ENCODE assay signal across 20 cellular contexts in the genomic region with DNA sequence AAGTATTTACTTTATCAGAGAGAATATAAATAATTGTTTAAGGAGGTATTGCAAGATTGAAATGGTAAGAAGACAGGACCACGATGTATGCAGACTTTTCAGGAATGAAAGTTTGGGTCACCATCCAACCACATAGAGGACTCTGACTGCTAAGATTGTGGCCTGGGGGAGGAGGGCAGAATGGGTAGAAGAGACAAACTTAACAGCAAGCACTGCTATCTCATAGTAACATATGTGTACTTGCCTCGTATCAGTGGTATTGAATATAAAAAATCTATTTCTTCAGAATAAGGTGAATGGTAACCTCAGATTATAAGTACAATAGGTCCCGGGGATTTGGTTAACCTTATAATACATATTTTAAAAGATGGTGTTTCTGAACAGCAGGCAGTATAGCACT. TPM values are rescaled to one million over a fixed set of nuclear protein-coding genes. Genes with fewer than 3 reads are reported as not detected.
"Had no signal": no experiment of that assay in that cellular context is flagged by ENCODE, and none has a peak within 500 bp of the region (broad histone marks: within the 10 kb centered on the region; RNA-seq: fewer than 3 reads in every experiment).

No MANE protein-coding gene starts in this region.

- H3K27ac Mint-ChIP-seq: activated B cell treated with CpG ODN at 0.5 μM for 24 hours; activated naive CD8-positive, alpha-beta T cell treated with anti-CD3 and anti-CD28 coated beads, Interleukin-2, amount 50 U/mL, for 24 hours; endodermal cell; stimulated activated memory B cell treated with anti-CD40 and anti-IgM and Interleukin-4, amounts not matched to agents 10 μg/mL and 1 μg/mL and 100 μg/mL, for 72 hours; T-helper 17 cell had no signal

- H3K36me3 ChIP-seq: cardiac muscle cell had no signal

- H3K27me3 ChIP-seq: ascending aorta had no signal

- ATAC-seq: activated naive CD8-positive, alpha-beta T cell treated with anti-CD3 and anti-CD28 coated beads, Interleukin-2, amount 50 U/mL, for 24 hours; gastrocnemius medialis; heart left ventricle; left cardiac atrium; stimulated activated memory B cell treated with anti-CD40 and anti-IgM and Interleukin-4, amounts not matched to agents 10 μg/mL and 1 μg/mL and 100 μg/mL, for 72 hours; T-helper 17 cell had no signal

- H3K4me3 Mint-ChIP-seq: stimulated activated memory B cell treated with anti-CD40 and anti-IgM and Interleukin-4, amounts not matched to agents 10 μg/mL and 1 μg/mL and 100 μg/mL, for 72 hours; T-helper 17 cell had no signal

- H3K4me3 ChIP-seq: ascending aorta, cardiac muscle cell, dorsolateral prefrontal cortex, gastrocnemius medialis, heart left ventricle, transverse colon had no signal

- H3K27ac ChIP-seq: ascending aorta, cardiac muscle cell, dorsolateral prefrontal cortex, gastrocnemius medialis, heart left ventricle, transverse colon had no signal

- DNase-seq: activated B cell treated with CpG ODN at 0.5 μM for 24 hours; activated effector memory CD4-positive, alpha-beta T cell treated with anti-CD3 and anti-CD28 coated beads, Interleukin-2, amount 50 U/mL, for 16 hours; activated naive CD8-positive, alpha-beta T cell treated with anti-CD3 and anti-CD28 coated beads, Interleukin-2, amount 50 U/mL, for 24 hours; dorsolateral prefrontal cortex; endodermal cell; erythroblast; gastrocnemius medialis; heart left ventricle; left cardiac atrium; nucleus accumbens; substantia nigra; T-helper 17 cell; transverse colon had no signal

- H3K9me3 Mint-ChIP-seq: activated naive CD8-positive, alpha-beta T cell treated with anti-CD3 and anti-CD28 coated beads, Interleukin-2, amount 50 U/mL, for 24 hours had no signal

- H3K9me3 ChIP-seq: ascending aorta, gastrocnemius medialis, heart left ventricle, transverse colon had no signal

- H3K4me1 Mint-ChIP-seq: endodermal cell had no signal

RNA-seq across cellular contexts. Expression of a gene that starts 16.8 kb away (rescaled TPM):
- total RNA-seq: activated B cell treated with CpG ODN at 0.5 μM for 24 hours; activated CD4-positive, alpha-beta T cell treated with anti-CD3 and anti-CD28 coated beads, Interleukin-2, amount 10 ng/mL, durations not matched to agents 24 days and 14 days; activated CD8-positive, alpha-beta memory T cell treated with anti-CD3 and anti-CD28 coated beads for 36 hours; ascending aorta; cardiac muscle cell; dorsolateral prefrontal cortex; endodermal cell; gastrocnemius medialis; heart left ventricle; left cardiac atrium; lung microvascular endothelial cell; posterior vena cava; T-helper 17 cell; transverse colon had no signal
- polyA plus RNA-seq: cardiac muscle cell, heart left ventricle had no signal

RNA-seq across cellular contexts. Expression of a gene that starts 34.2 kb away (rescaled TPM):
- total RNA-seq: activated B cell treated with CpG ODN at 0.5 μM for 24 hours; activated CD4-positive, alpha-beta T cell treated with anti-CD3 and anti-CD28 coated beads, Interleukin-2, amount 10 ng/mL, durations not matched to agents 24 days and 14 days; activated CD8-positive, alpha-beta memory T cell treated with anti-CD3 and anti-CD28 coated beads for 36 hours; ascending aorta; cardiac muscle cell; dorsolateral prefrontal cortex; endodermal cell; gastrocnemius medialis; heart left ventricle; left cardiac atrium; lung microvascular endothelial cell; T-helper 17 cell had no signal
- polyA plus RNA-seq: cardiac muscle cell, heart left ventricle had no signal

RNA-seq across cellular contexts. Expression of a gene that starts 44.6 kb away (rescaled TPM):
- total RNA-seq: activated B cell treated with CpG ODN at 0.5 μM for 24 hours; activated CD4-positive, alpha-beta T cell treated with anti-CD3 and anti-CD28 coated beads, Interleukin-2, amount 10 ng/mL, durations not matched to agents 24 days and 14 days; activated CD8-positive, alpha-beta memory T cell treated with anti-CD3 and anti-CD28 coated beads for 36 hours; ascending aorta; cardiac muscle cell; dorsolateral prefrontal cortex; endodermal cell; gastrocnemius medialis; heart left ventricle; left cardiac atrium; lung microvascular endothelial cell; posterior vena cava; T-helper 17 cell; transverse colon had no signal
- polyA plus RNA-seq: cardiac muscle cell, heart left ventricle had no signal

RNA-seq across cellular contexts. Expression of a gene that starts 50.5 kb away (rescaled TPM):
- total RNA-seq: activated B cell treated with CpG ODN at 0.5 μM for 24 hours; activated CD4-positive, alpha-beta T cell treated with anti-CD3 and anti-CD28 coated beads, Interleukin-2, amount 10 ng/mL, durations not matched to agents 24 days and 14 days; activated CD8-positive, alpha-beta memory T cell treated with anti-CD3 and anti-CD28 coated beads for 36 hours; ascending aorta; cardiac muscle cell; endodermal cell; gastrocnemius medialis; heart left ventricle; left cardiac atrium; lung microvascular endothelial cell; posterior vena cava; T-helper 17 cell had no signal
- polyA plus RNA-seq: cardiac muscle cell, heart left ventricle had no signal
